In the genomic region with DNA sequence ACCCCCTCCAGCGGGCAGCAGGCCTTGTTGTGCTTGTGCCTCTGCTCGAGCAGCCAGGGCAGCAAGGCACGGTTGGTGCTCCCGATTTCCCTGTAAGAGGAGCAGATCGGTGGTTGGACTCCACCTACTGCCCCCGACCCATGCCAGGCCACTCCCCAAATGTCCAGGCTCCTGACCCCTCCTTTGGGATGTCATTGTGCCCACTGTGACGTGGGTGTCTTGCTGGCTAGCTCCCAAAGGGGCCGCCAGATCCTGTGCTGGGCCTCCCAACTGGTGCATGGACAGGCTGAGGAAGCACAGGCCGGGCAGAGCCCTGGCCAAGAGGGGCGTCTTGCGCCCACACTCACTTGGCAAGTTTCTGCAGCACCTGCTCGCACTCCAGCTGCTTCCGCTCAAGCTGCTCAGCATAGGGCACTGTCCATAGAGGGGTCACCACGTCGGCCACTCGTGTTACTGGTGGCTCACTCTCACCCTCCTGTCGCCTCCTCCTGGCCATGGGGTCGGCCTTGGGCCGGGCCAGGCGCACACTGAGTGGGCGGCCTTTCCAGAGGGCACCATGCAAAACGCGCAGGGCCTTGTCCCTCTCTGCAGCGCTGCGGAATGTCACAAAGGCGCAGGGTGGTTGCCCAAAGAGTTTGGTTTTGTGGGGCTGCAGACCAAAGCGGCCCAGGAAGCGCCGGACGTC, we compare ENCODE assay signal across 8 cellular contexts. TPM values are rescaled to one million over a fixed set of nuclear protein-coding genes. Genes with fewer than 3 reads are reported as not detected.
DNase-seq lines count a peak whose midpoint lies in the region; ATAC-seq, FAIRE-seq and TF ChIP-seq lines count a peak whose summit lies in the region.
"Had no signal": no experiment of that assay in that cellular context is flagged by ENCODE, and none has a peak within 500 bp of the region (broad histone marks: within the 10 kb centered on the region; RNA-seq: fewer than 3 reads in every experiment).

A gene (plus strand): TSS at position 414 of the 685 bp plus-strand sequence. CDS start 81 bp downstream, at position 495.

- peak within 1 kb of the TSS; percentile 94 for H3K4me3 ChIP-seq in astrocyte of the cerebellum (ENCODE audit: low read depth, low read length)
- peak within 1 kb of the TSS; percentile 72 to 88 (median 88) for H3K4me3 ChIP-seq in keratinocyte (ENCODE audit: control insufficient read depth in 2 of 3, extremely low read depth in 1 of 3, insufficient read depth in 2 of 3, low read depth in 1 of 3, low read length in 3 of 3)
- H3K4me3 ChIP-seq in stomach: peak within 1 kb of the TSS; percentile 63 to 99 (median 84)

- no peak for TF ChIP-seq CTCF in astrocyte of the cerebellum (IDR thresholded peaks at IDR 0.05; ENCODE audit: low read depth, low read length, missing control alignments)
- TF ChIP-seq CTCF in keratinocyte (optimal IDR thresholded peaks at IDR 0.05 in 1 of 3, IDR thresholded peaks at IDR 0.05 in 1 of 3, conservative IDR thresholded peaks at IDR 0.05 in 1 of 3; ENCODE audit: extremely low read depth in 1 of 3, insufficient read depth in 2 of 3, low read length in 3 of 3): no peak
- no peak for TF ChIP-seq CTCF in stomach (IDR thresholded peaks at IDR 0.05)
- TF ChIP-seq CTCF in GM20000 (IDR thresholded peaks at IDR 0.05; ENCODE audit: extremely low read depth, missing control alignments): no peak

- no peak for TF ChIP-seq POLR2A in stomach (IDR thresholded peaks at IDR 0.05)

- H3K9ac ChIP-seq in keratinocyte (ENCODE audit: control insufficient read depth, extremely low read depth, insufficient read depth, low read length): peak within 1 kb of the TSS; percentile 93

- in situ Hi-C loops in astrocyte of the cerebellum (cut with HindIII; ENCODE audit: low sequenced_read_pairs): no loop called here

- H3K27me3 ChIP-seq in keratinocyte (ENCODE audit: control insufficient read depth, extremely low read depth, insufficient read depth, low read length) (no peaks in the 10 kb centered on the region), stomach (no peaks in the 10 kb centered on the region)

- H3K4me2 ChIP-seq in keratinocyte (ENCODE audit: control insufficient read depth, extremely low read depth, insufficient read depth, low read depth, low read length): peak within 1 kb of the TSS; percentile 79

- FAIRE-seq in keratinocyte (lab: Jason Lieb, UNC): no peak
- FAIRE-seq: endometrium had no signal

- intact Hi-C loops in stomach (cut with DNase I; ENCODE audit: low total_unique reads): no loop called here

- peak within 1 kb of the TSS; percentile 77 for H2AFZ ChIP-seq in keratinocyte (ENCODE audit: control insufficient read depth, low read length)

- peak within 1 kb of the TSS; percentile 96 for H3K27ac ChIP-seq in KOPT-K1 (ENCODE audit: low read depth, low read length, poor library complexity, severe bottlenecking)
- H3K27ac ChIP-seq in keratinocyte (ENCODE audit: control insufficient read depth, insufficient read depth, low read length): peak within 1 kb of the TSS; percentile 83
- peak within 1 kb of the TSS; percentile 83 to 94 (median 89) for H3K27ac ChIP-seq in stomach

- no peaks in the 10 kb centered on the region for H4K20me1 ChIP-seq in keratinocyte (ENCODE audit: control insufficient read depth, extremely low read depth, insufficient read depth, low read length)

- ATAC-seq in GM19035 (IDR thresholded peaks at IDR 0.05; ENCODE audit: unreplicated experiment) (no peak), HG02571 (IDR thresholded peaks at IDR 0.05; ENCODE audit: unreplicated experiment) (no peak)

- TF ChIP-seq EP300 in stomach (IDR thresholded peaks at IDR 0.05): no peak

- dilution Hi-C loops in keratinocyte (cut with MboI; ENCODE audit: extremely low pct_ligation_motif_present, low sequenced_read_pairs): no loop called here

- H3K36me3 ChIP-seq in KOPT-K1 (ENCODE audit: insufficient read depth, low read length): peaks cover 74% of the 10 kb centered on the region
- peaks cover 33 to 42% of the 10 kb centered on the region in 2 experiments for H3K36me3 ChIP-seq in keratinocyte (ENCODE audit: control insufficient read depth in 2 of 2, extremely low read depth in 1 of 2, insufficient read depth in 2 of 2, low read length in 2 of 2)
- H3K36me3 ChIP-seq in stomach: peaks cover 55 to 72% (median 70%) of the 10 kb centered on the region in 4 donors

- H3K4me1 ChIP-seq in keratinocyte (ENCODE audit: control insufficient read depth, extremely low read depth, insufficient read depth, low read length): peaks cover 16% of the 10 kb centered on the region
- peaks cover 27 to 73% (median 67%) of the 10 kb centered on the region in 4 donors for H3K4me1 ChIP-seq in stomach

- no peaks in the 10 kb centered on the region for H3K9me3 ChIP-seq in KOPT-K1 (ENCODE audit: insufficient read depth, low read length, poor library complexity, severe bottlenecking)
- H3K9me3 ChIP-seq in keratinocyte (ENCODE audit: control insufficient read depth, low read depth, low read length): no peaks in the 10 kb centered on the region
- no peaks in the 10 kb centered on the region for H3K9me3 ChIP-seq in stomach

- H3K79me2 ChIP-seq in keratinocyte (ENCODE audit: control insufficient read depth, insufficient read depth, low read length): peaks cover 66% of the 10 kb centered on the region

- H3K9me1 ChIP-seq in keratinocyte (ENCODE audit: control insufficient read depth, extremely low read depth, insufficient read depth, low read length): no peaks in the 10 kb centered on the region

- no peak for DNase-seq in astrocyte of the cerebellum (ENCODE audit: low read depth)
- no peak for DNase-seq in keratinocyte (ENCODE audit: low read depth, low spot score)
- no peak for DNase-seq in stomach
- no peak for DNase-seq in GM20000 (ENCODE audit: low spot score)

- 45 to 59% (median 54%) methylated on average over 26 to 30 of the region's 30 CpGs for WGBS in stomach, 5 donors

RNA-seq across cellular contexts. Expression of the gene that starts here (rescaled TPM):
- 141 to 278 TPM (median 193 TPM) in 3 replicates for polyA plus RNA-seq in keratinocyte
- polyA plus RNA-seq in keratinocyte (2011; ENCODE audit: low read depth): 44.3 TPM
- polyA plus RNA-seq in keratinocyte (2011; cell fraction: cytosol; rRNA removed): 251 and 309 TPM in 2 replicates
- 131 and 136 TPM in 2 replicates for polyA plus RNA-seq in keratinocyte (2011; cell fraction: nucleus; rRNA removed)
- 80.4 and 206 TPM in 2 replicates for polyA plus RNA-seq in keratinocyte (2012; ENCODE audit: low replicate concordance)
- 91.3 to 166 TPM (median 155 TPM) in 3 replicates for polyA minus RNA-seq in keratinocyte
- 158 TPM for polyA minus RNA-seq in keratinocyte (2011; cell fraction: cytosol; rRNA and poly(A)+ RNA removed)
- polyA minus RNA-seq in keratinocyte (2011; cell fraction: nucleus; rRNA and poly(A)+ RNA removed): 27.4 and 32.5 TPM in 2 replicates
- 100 to 1,000 TPM in 3 of 5 donors, 10 to 100 TPM in 2; 23.9 to 200 (median 127) TPM for total RNA-seq in stomach
- polyA plus RNA-seq in stomach: 10 to 100 TPM; 72.8 to 93.5 (median 90.3) TPM
